ENCODE assay signal across 10 cellular contexts in genomic region chr4:23614284-23614892, GRCh38.
A peak's percentile ranks its signal among the peaks of the same experiment; 100 is the strongest.
DNase-seq lines count a peak whose midpoint lies in the region; ATAC-seq and TF ChIP-seq lines count a peak whose summit lies in the region.
"Had no signal": no experiment of that assay in that cellular context is flagged by ENCODE, and none has a peak within 500 bp of the region (broad histone marks: within the 10 kb centered on the region; RNA-seq: fewer than 3 reads in every experiment).

No MANE protein-coding gene starts in this region.

- no peaks in the 10 kb centered on the region for H3K4me1 ChIP-seq in osteoblast (ENCODE audit: insufficient read depth, low read length)
- H3K4me1 ChIP-seq: BLaER1 had no signal

- no peak overlapping the region for H3K4me2 ChIP-seq in osteoblast (ENCODE audit: insufficient read depth, low read length)
- H3K4me2 ChIP-seq: BLaER1 had no signal

- peak; percentile 18 for TF ChIP-seq CTCF in cardiac fibroblast (IDR thresholded peaks at IDR 0.05; ENCODE audit: low read depth, low read length)
- TF ChIP-seq CTCF in osteoblast (IDR thresholded peaks at IDR 0.05; ENCODE audit: extremely low read depth, low read depth, low read length), result peak; percentile 11

- no peak overlapping the region for H2AFZ ChIP-seq in osteoblast (ENCODE audit: low read length)

- H3K4me3 Mint-ChIP-seq in activated CD4-positive, alpha-beta memory T cell treated with anti-CD3 and anti-CD28 coated beads, Interleukin-2, amount 10 ng/mL, durations not matched to agents 7 days and 5 days, result no peak overlapping the region
- H3K4me3 Mint-ChIP-seq: activated B cell treated with CpG ODN at 0.5 μM for 24 hours had no signal

- H4K20me1 ChIP-seq in osteoblast (ENCODE audit: insufficient read depth, low read length), result no peaks in the 10 kb centered on the region
- H4K20me1 ChIP-seq: BLaER1 had no signal

- POLR2A ChIA-PET in activated CD4-positive, alpha-beta memory T cell treated with anti-CD3 and anti-CD28 coated beads, Interleukin-2, amount 10 ng/mL, durations not matched to agents 7 days and 5 days (lab: Charles Lee), result no interaction called here

- no peaks in the 10 kb centered on the region for H3K27me3 ChIP-seq in osteoblast (ENCODE audit: insufficient read depth, low read length)
- H3K27me3 ChIP-seq: BLaER1 had no signal

- H3K4me3 ChIP-seq in cardiac fibroblast (replicated peaks in 1 of 2; ENCODE audit: low read depth in 2 of 2, low read length in 2 of 2) (no peak overlapping the region), osteoblast (ENCODE audit: insufficient read depth, low read length) (no peak overlapping the region)
- H3K4me3 ChIP-seq: BLaER1 had no signal

- H3K4me1 Mint-ChIP-seq in activated CD4-positive, alpha-beta memory T cell treated with anti-CD3 and anti-CD28 coated beads, Interleukin-2, amount 10 ng/mL, durations not matched to agents 7 days and 5 days, result no peaks in the 10 kb centered on the region
- H3K4me1 Mint-ChIP-seq: activated B cell treated with CpG ODN at 0.5 μM for 24 hours had no signal

- H3K9me3 Mint-ChIP-seq in activated CD4-positive, alpha-beta memory T cell treated with anti-CD3 and anti-CD28 coated beads, Interleukin-2, amount 10 ng/mL, durations not matched to agents 7 days and 5 days, result no peaks in the 10 kb centered on the region
- H3K9me3 Mint-ChIP-seq: activated B cell treated with CpG ODN at 0.5 μM for 24 hours had no signal

- DNase-seq in NOMO-1 (lab: John Stamatoyannopoulos, UW; ENCODE audit: unreplicated experiment in 2 of 2), result peak; percentile 16 to 27
- DNase-seq in NOMO-1 treated with dmso at 0.1 percent for 144 hours (lab: John Stamatoyannopoulos, UW; ENCODE audit: unreplicated experiment), result no peak
- DNase-seq in NCI-H2029 (lab: John Stamatoyannopoulos, UW), result peak; percentile 42
- peak; percentile 9 to 49 for DNase-seq in cardiac fibroblast (ENCODE audit: low read depth in 2 of 2)
- DNase-seq in osteoblast (ENCODE audit: insufficient read length, low spot score, missing footprints), result no peak
- no peak for DNase-seq in activated CD4-positive, alpha-beta memory T cell treated with anti-CD3 and anti-CD28 coated beads, Interleukin-2, amount 10 ng/mL, durations not matched to agents 7 days and 5 days
- DNase-seq: activated B cell treated with CpG ODN at 0.5 μM for 24 hours had no signal

- H3K36me3 ChIP-seq in osteoblast (ENCODE audit: insufficient read depth, low read length), result no peaks in the 10 kb centered on the region
- H3K36me3 ChIP-seq: BLaER1 had no signal

- H3K79me2 ChIP-seq in osteoblast (ENCODE audit: insufficient read depth, low read length), result no peaks in the 10 kb centered on the region

- H3K27ac ChIP-seq in osteoblast (ENCODE audit: low read depth, low read length), result no peak overlapping the region
- H3K27ac ChIP-seq: BLaER1 had no signal

- H3K36me3 Mint-ChIP-seq in activated CD4-positive, alpha-beta memory T cell treated with anti-CD3 and anti-CD28 coated beads, Interleukin-2, amount 10 ng/mL, durations not matched to agents 7 days and 5 days (ENCODE audit: low read depth), result no peaks in the 10 kb centered on the region

- CTCF ChIA-PET in activated CD4-positive, alpha-beta memory T cell treated with anti-CD3 and anti-CD28 coated beads, Interleukin-2, amount 10 ng/mL, durations not matched to agents 7 days and 5 days (lab: Charles Lee), result interaction anchor here (1.1 to 1.8 kb wide), 2 partner anchors 14 to 103 kb away, joined by 4 read pairs; no protein-coding TSS in a partner anchor

- H3K27me3 Mint-ChIP-seq in activated CD4-positive, alpha-beta memory T cell treated with anti-CD3 and anti-CD28 coated beads, Interleukin-2, amount 10 ng/mL, durations not matched to agents 7 days and 5 days, result no peaks in the 10 kb centered on the region
- H3K27me3 Mint-ChIP-seq: activated B cell treated with CpG ODN at 0.5 μM for 24 hours had no signal

- no peak overlapping the region for H3K27ac Mint-ChIP-seq in activated CD4-positive, alpha-beta memory T cell treated with anti-CD3 and anti-CD28 coated beads, Interleukin-2, amount 10 ng/mL, durations not matched to agents 7 days and 5 days
- H3K27ac Mint-ChIP-seq: activated B cell treated with CpG ODN at 0.5 μM for 24 hours had no signal

- H3K9me3 ChIP-seq in osteoblast (ENCODE audit: low read depth, low read length), result no peaks in the 10 kb centered on the region
- H3K9me3 ChIP-seq: BLaER1 had no signal

- ATAC-seq in HG02870 (IDR thresholded peaks at IDR 0.05; ENCODE audit: unreplicated experiment), result no peak
- ATAC-seq in HG03442 (IDR thresholded peaks at IDR 0.05; ENCODE audit: unreplicated experiment), result no peak

Comparison
In these comparisons a context has a peak if more than half of its experiments do, and no peak if none do; other contexts are left out.
1. DNase-seq: peak in NOMO-1 (2 of 2), NCI-H2029 (single experiment) and cardiac fibroblast (2 of 2); none in NOMO-1 treated with dmso at 0.1 percent for 144 hours (single experiment), osteoblast (single experiment) and activated CD4-positive, alpha-beta memory T cell treated with anti-CD3 and anti-CD28 coated beads, Interleukin-2, amount 10 ng/mL, durations not matched to agents 7 days and 5 days (single experiment).